Comparison of ENCODE assay signal across 15 cellular contexts in the genomic region with DNA sequence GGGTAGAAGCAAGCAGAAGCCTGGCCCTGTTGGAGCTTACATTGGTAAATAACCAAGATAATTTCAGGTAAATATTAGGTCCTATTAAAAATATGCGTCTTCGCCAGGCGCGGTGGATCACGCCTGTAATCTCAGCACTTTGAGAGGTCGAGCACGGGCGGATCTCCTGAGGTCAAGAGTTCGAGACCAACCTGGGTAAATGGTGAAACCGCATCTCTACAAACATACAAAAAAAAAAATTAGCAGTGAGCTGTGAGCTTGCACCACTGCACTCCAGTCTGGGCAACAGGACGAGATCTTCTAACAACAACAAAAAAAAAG. TPM values are rescaled to one million over a fixed set of nuclear protein-coding genes. Genes with fewer than 3 reads are reported as not detected.
DNase-seq lines count a peak whose midpoint lies in the region; ATAC-seq, FAIRE-seq and TF ChIP-seq lines count a peak whose summit lies in the region.
"Had no signal": no experiment of that assay in that cellular context is flagged by ENCODE, and none has a peak within 500 bp of the region (broad histone marks: within the 10 kb centered on the region; RNA-seq: fewer than 3 reads in every experiment).

No MANE protein-coding gene starts in this region.

- no peaks in the 10 kb centered on the region for H3K36me3 ChIP-seq in CD8-positive, alpha-beta memory T cell (ENCODE audit: insufficient read depth, low read length)
- no peaks in the 10 kb centered on the region for H3K36me3 ChIP-seq in neural cell (ENCODE audit: insufficient read depth, low read length)
- H3K36me3 ChIP-seq: gastrocnemius medialis, left lung had no signal

- H3K36me3 Mint-ChIP-seq in CD8-positive, alpha-beta memory T cell, result peaks cover 0 to 6% (median 0%) of the 10 kb centered on the region in 3 donors

- peaks cover 0 to 9% (median 4%) of the 10 kb centered on the region in 3 donors for H3K4me1 Mint-ChIP-seq in CD8-positive, alpha-beta memory T cell

- TF ChIP-seq CTCF in VCaP (conservative IDR thresholded peaks at IDR 0.05) (no peak), fibroblast of the aortic adventitia (IDR thresholded peaks at IDR 0.05; ENCODE audit: insufficient read depth, low read length) (no peak), neural cell (IDR thresholded peaks at IDR 0.05; ENCODE audit: poor library complexity, severe bottlenecking) (no peak)

- no peak for DNase-seq in CD8-positive, alpha-beta memory T cell
- no peak for DNase-seq in fibroblast of the aortic adventitia (ENCODE audit: low read depth)
- no peak for DNase-seq in GM19239 (ENCODE audit: insufficient read length, low spot score)
- no peak for DNase-seq in stimulated activated CD4-positive, alpha-beta T cell treated with anti-CD3 and anti-CD28 coated beads, Interleukin-1b, Interleukin-23, amount 100 ng/mL, for 48 hours
- DNase-seq: activated CD4-positive, CD25-positive, alpha-beta regulatory T cell; activated effector memory CD4-positive, alpha-beta T cell treated with Interleukin-2 at 50 U/mL for 16 hours; GOT3; stimulated activated CD4-positive, alpha-beta T cell treated with anti-CD3 and anti-CD28 coated beads, Interleukin-4, amount 100 ng/mL, for 1 hour had no signal

- no peaks in the 10 kb centered on the region for H3F3A ChIP-seq in neural cell (ENCODE audit: insufficient read depth, low read length, poor library complexity, severe bottlenecking)

- peak overlapping the region; percentile 23 to 75 (median 47) for H3K4me3 Mint-ChIP-seq in CD8-positive, alpha-beta memory T cell

- no peaks in the 10 kb centered on the region for H3K9me2 ChIP-seq in neural cell (ENCODE audit: insufficient read depth, low read length)

- POLR2A ChIA-PET in CD8-positive, alpha-beta memory T cell (lab: Charles Lee), result no interaction called here

- peaks cover 9% of the 10 kb centered on the region for H3K27me3 ChIP-seq in CD8-positive, alpha-beta memory T cell (ENCODE audit: insufficient read depth, low read length, poor library complexity, severe bottlenecking)
- H3K27me3 ChIP-seq in neural cell (ENCODE audit: insufficient read depth, low read depth, low read length), result peaks cover 15% of the 10 kb centered on the region

- CTCF ChIA-PET in CD8-positive, alpha-beta memory T cell (lab: Charles Lee), result no interaction called here

- H3K27ac Mint-ChIP-seq in CD8-positive, alpha-beta memory T cell, result no peak overlapping the region

- peaks cover 0 to 5% (median 2%) of the 10 kb centered on the region in 5 donors for H3K9me3 Mint-ChIP-seq in CD8-positive, alpha-beta memory T cell

- no peaks in the 10 kb centered on the region for H3K9me3 ChIP-seq in CD8-positive, alpha-beta memory T cell (ENCODE audit: low read length)
- H3K9me3 ChIP-seq in neural cell (ENCODE audit: low read length), result no peaks in the 10 kb centered on the region
- H3K9me3 ChIP-seq: gastrocnemius medialis, left lung had no signal

- TF ChIP-seq EP300 in neural cell (conservative IDR thresholded peaks at IDR 0.05; ENCODE audit: poor library complexity, severe bottlenecking), result no peak

- H3K27me3 Mint-ChIP-seq in CD8-positive, alpha-beta memory T cell, result peaks cover 59 to 68% of the 10 kb centered on the region in 2 donors

- TF ChIP-seq RAD21 in neural cell (conservative IDR thresholded peaks at IDR 0.05), result no peak

- no peak overlapping the region for H3K4me3 ChIP-seq in CD8-positive, alpha-beta memory T cell (ENCODE audit: low read length)
- H3K4me3 ChIP-seq in fibroblast of the aortic adventitia (ENCODE audit: low read depth, low read length) (peak overlapping the region; percentile 40), neural cell (ENCODE audit: low read length) (peak overlapping the region; percentile 64)
- H3K4me3 ChIP-seq: gastrocnemius medialis, left lung had no signal

- ATAC-seq in GM21786 (IDR thresholded peaks at IDR 0.05; ENCODE audit: unreplicated experiment), result no peak
- ATAC-seq in HG02623 (IDR thresholded peaks at IDR 0.05; ENCODE audit: unreplicated experiment), result no peak
- ATAC-seq: gastrocnemius medialis, left lung had no signal

- no peaks in the 10 kb centered on the region for H3K4me1 ChIP-seq in CD8-positive, alpha-beta memory T cell (ENCODE audit: insufficient read depth, low read length)
- H3K4me1 ChIP-seq: gastrocnemius medialis had no signal

- H2AFZ ChIP-seq in neural cell (ENCODE audit: low read depth, low read length), result peak overlapping the region; percentile 53

- FAIRE-seq in GM19239 (lab: Jason Lieb, UNC), result no peak

- H3K79me2 ChIP-seq in neural cell (replicated peaks; ENCODE audit: insufficient read depth, low read length), result peaks cover 9% of the 10 kb centered on the region

- H3K27ac ChIP-seq in CD8-positive, alpha-beta memory T cell (ENCODE audit: low read depth, low read length), result no peak overlapping the region
- H3K27ac ChIP-seq in VCaP, result peak overlapping the region; percentile 57
- H3K27ac ChIP-seq in neural cell (ENCODE audit: low read length), result peak overlapping the region; percentile 67
- H3K27ac ChIP-seq: gastrocnemius medialis, left lung had no signal

- no peaks in the 10 kb centered on the region for H4K20me1 ChIP-seq in neural cell (ENCODE audit: insufficient read depth)

- peak overlapping the region; percentile 55 for H3K9ac ChIP-seq in neural cell (ENCODE audit: low read length)

- no peak overlapping the region for H3K4me2 ChIP-seq in neural cell (ENCODE audit: low read length)

TF ChIP-seq in neural cell, 6 proteins besides CTCF, POLR2A, EP300 and RAD21:
- TF ChIP-seq MXI1 (conservative IDR thresholded peaks at IDR 0.05; ENCODE audit: poor library complexity, severe bottlenecking) (peak; percentile 6), POLR2AphosphoS5 (IDR thresholded peaks at IDR 0.05) (no peak)

RNA-seq across cellular contexts. Expression of gene SULT4A1, which starts 0.5 kb away (rescaled TPM):
- total RNA-seq in CD8-positive, alpha-beta memory T cell, result not detected
- polyA plus RNA-seq in CD8-positive, alpha-beta memory T cell, result not detected
- 0.49 TPM in 1 of 2 replicates, not detected in the other for total RNA-seq in fibroblast of the aortic adventitia (ENCODE audit: low replicate concordance)
- polyA plus RNA-seq in neural cell, result 182 and 196 TPM in 2 replicates
- 65.3 and 77.4 TPM in 2 replicates for polyA minus RNA-seq in neural cell
- total RNA-seq: gastrocnemius medialis, left lung had no signal

RNA-seq across cellular contexts. Expression of gene PNPLA5, which starts 29.0 kb away (rescaled TPM):
- not detected for total RNA-seq in CD8-positive, alpha-beta memory T cell
- not detected for polyA plus RNA-seq in CD8-positive, alpha-beta memory T cell
- not detected in 2 replicates for total RNA-seq in fibroblast of the aortic adventitia (ENCODE audit: low replicate concordance)
- polyA plus RNA-seq in neural cell, result not detected in 2 replicates
- polyA minus RNA-seq in neural cell, result 0.24 TPM in 1 of 2 replicates, not detected in the other
- total RNA-seq: gastrocnemius medialis, left lung, pulmonary artery endothelial cell had no signal

RNA-seq across cellular contexts. Expression of gene EFCAB6, which starts 50.7 kb away (rescaled TPM):
- total RNA-seq in CD8-positive, alpha-beta memory T cell, result under 1 TPM; 0.64 to 0.72 TPM
- polyA plus RNA-seq in CD8-positive, alpha-beta memory T cell, result 0.22 TPM
- 2.5 and 2.7 TPM in 2 replicates for total RNA-seq in fibroblast of the aortic adventitia (ENCODE audit: low replicate concordance)
- polyA plus RNA-seq in neural cell, result 1.3 and 1.4 TPM in 2 replicates
- 7.8 and 10.4 TPM in 2 replicates for polyA minus RNA-seq in neural cell
